In the genomic region with DNA sequence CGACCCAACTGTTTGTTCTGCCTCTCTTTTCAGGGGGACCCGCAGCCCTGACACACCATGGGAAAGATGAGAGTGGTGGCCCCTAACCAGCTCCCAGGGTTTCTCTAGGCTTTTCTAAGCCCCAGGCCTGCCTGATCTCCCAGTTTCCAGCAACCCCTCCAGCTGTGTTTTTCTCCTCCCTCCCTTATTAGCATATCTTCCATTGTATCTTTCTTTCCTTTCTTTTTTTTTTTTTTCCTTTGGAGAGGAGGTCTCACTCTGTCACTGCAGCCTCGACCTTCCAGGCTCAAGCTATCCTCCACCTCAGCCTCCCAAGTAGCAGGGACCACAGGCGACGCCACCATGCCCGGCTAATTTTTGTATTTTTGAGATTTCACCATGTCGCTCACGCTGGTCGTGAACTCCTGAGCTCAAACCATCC, we compare ENCODE assay signal across 1 cellular context.
TF ChIP-seq lines count a peak whose summit lies in the region.

No MANE protein-coding gene starts in this region.

TF ChIP-seq in liver, 16 proteins besides CTCF, POLR2A, EP300 and RAD21 (continued from another document):
- TF ChIP-seq, protein P1, sequence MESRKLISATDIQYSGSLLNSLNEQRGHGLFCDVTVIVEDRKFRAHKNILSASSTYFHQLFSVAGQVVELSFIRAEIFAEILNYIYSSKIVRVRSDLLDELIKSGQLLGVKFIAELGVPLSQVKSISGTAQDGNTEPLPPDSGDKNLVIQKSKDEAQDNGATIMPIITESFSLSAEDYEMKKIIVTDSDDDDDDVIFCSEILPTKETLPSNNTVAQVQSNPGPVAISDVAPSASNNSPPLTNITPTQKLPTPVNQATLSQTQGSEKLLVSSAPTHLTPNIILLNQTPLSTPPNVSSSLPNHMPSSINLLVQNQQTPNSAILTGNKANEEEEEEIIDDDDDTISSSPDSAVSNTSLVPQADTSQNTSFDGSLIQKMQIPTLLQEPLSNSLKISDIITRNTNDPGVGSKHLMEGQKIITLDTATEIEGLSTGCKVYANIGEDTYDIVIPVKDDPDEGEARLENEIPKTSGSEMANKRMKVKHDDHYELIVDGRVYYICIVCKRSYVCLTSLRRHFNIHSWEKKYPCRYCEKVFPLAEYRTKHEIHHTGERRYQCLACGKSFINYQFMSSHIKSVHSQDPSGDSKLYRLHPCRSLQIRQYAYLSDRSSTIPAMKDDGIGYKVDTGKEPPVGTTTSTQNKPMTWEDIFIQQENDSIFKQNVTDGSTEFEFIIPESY (IDR thresholded peaks at IDR 0.05), result no peak
- TF ChIP-seq NR2F2 (IDR thresholded peaks at IDR 0.05) (no peak), HNF4G (IDR thresholded peaks at IDR 0.05) (no peak), GABPA (IDR thresholded peaks at IDR 0.05 in 1 of 2, conservative IDR thresholded peaks at IDR 0.05 in 1 of 2) (no peak), HNF4A (conservative IDR thresholded peaks at IDR 0.05) (no peak), JUND (IDR thresholded peaks at IDR 0.05) (no peak), YY1 (IDR thresholded peaks at IDR 0.05) (no peak), SP1 (IDR thresholded peaks at IDR 0.05) (no peak), FOXA1 (IDR thresholded peaks at IDR 0.05) (no peak)
- TF ChIP-seq, protein P2, sequence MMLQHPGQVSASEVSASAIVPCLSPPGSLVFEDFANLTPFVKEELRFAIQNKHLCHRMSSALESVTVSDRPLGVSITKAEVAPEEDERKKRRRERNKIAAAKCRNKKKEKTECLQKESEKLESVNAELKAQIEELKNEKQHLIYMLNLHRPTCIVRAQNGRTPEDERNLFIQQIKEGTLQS (IDR thresholded peaks at IDR 0.05), result no peak
- TF ChIP-seq, protein P3, sequence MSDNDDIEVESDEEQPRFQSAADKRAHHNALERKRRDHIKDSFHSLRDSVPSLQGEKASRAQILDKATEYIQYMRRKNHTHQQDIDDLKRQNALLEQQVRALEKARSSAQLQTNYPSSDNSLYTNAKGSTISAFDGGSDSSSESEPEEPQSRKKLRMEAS (IDR thresholded peaks at IDR 0.05), result no peak
